ENCODE assay signal across 10 cellular contexts in genomic region chr12:96989916-96990315, GRCh38.
A peak's percentile ranks its signal among the peaks of the same experiment; 100 is the strongest.
DNase-seq lines count a peak whose midpoint lies in the region; ATAC-seq, FAIRE-seq and TF ChIP-seq lines count a peak whose summit lies in the region.
"Had no signal": no experiment of that assay in that cellular context is flagged by ENCODE, and none has a peak within 500 bp of the region (broad histone marks: within the 10 kb centered on the region; RNA-seq: fewer than 3 reads in every experiment).

No MANE protein-coding gene starts in this region.

- peak; percentile 34 for TF ChIP-seq CTCF in kidney epithelial cell (IDR thresholded peaks at IDR 0.05; ENCODE audit: insufficient read depth, low read length, poor library complexity, severe bottlenecking)

- intact Hi-C loops in aorta (cut with DNase I): loop anchor here (2.0 to 10.0 kb wide), 4 partner anchors 317 to 1385 kb away; no protein-coding TSS in a partner anchor

- ATAC-seq in aorta (ENCODE audit: low FRiP score): no peak

- H3K4me1 ChIP-seq in effector memory CD4-positive, alpha-beta T cell (ENCODE audit: control insufficient read depth, insufficient read depth, low read length, poor library complexity, severe bottlenecking): peaks cover 7% of the 10 kb centered on the region
- no peaks in the 10 kb centered on the region for H3K4me1 ChIP-seq in aorta (ENCODE audit: control insufficient read depth in 1 of 2, insufficient read depth in 2 of 2, low read length in 2 of 2)

- H3K36me3 ChIP-seq in kidney epithelial cell (ENCODE audit: control insufficient read depth, insufficient read depth, low read length) (no peaks in the 10 kb centered on the region), aorta (ENCODE audit: control insufficient read depth in 1 of 2, insufficient read depth in 2 of 2, low read length in 1 of 2) (no peaks in the 10 kb centered on the region)
- H3K36me3 ChIP-seq in effector memory CD4-positive, alpha-beta T cell (ENCODE audit: control insufficient read depth, insufficient read depth, low read length): no peaks in the 10 kb centered on the region

- H3K27me3 ChIP-seq in kidney epithelial cell (ENCODE audit: control insufficient read depth, insufficient read depth, low read length) (peaks cover 4% of the 10 kb centered on the region), aorta (ENCODE audit: control insufficient read depth in 1 of 2, insufficient read depth in 2 of 2, low read length in 1 of 2) (no peaks in the 10 kb centered on the region)
- peaks cover 2% of the 10 kb centered on the region for H3K27me3 ChIP-seq in effector memory CD4-positive, alpha-beta T cell (replicated peaks; ENCODE audit: control insufficient read depth, insufficient read depth, low read length, poor library complexity, severe bottlenecking)

- H3K27ac ChIP-seq in effector memory CD4-positive, alpha-beta T cell (ENCODE audit: insufficient read depth, low read length, poor library complexity, severe bottlenecking): no peak overlapping the region
- H3K27ac ChIP-seq in aorta (ENCODE audit: low read depth in 1 of 2, low read length in 2 of 2): no peak overlapping the region

- no peak for FAIRE-seq in HTR-8/SVneo (lab: Jason Lieb, UNC)
- FAIRE-seq: GM19239 had no signal

- no peaks in the 10 kb centered on the region for H3K9me3 ChIP-seq in effector memory CD4-positive, alpha-beta T cell (ENCODE audit: control insufficient read depth, low read length)
- H3K9me3 ChIP-seq in aorta (ENCODE audit: control insufficient read depth, low read length): no peaks in the 10 kb centered on the region

- H3K4me3 ChIP-seq in kidney epithelial cell (ENCODE audit: low read depth, low read length) (no peak overlapping the region), aorta (ENCODE audit: low read length in 2 of 2) (no peak overlapping the region)
- no peak overlapping the region for H3K4me3 ChIP-seq in effector memory CD4-positive, alpha-beta T cell (ENCODE audit: insufficient read depth, low read depth, low read length, poor library complexity, severe bottlenecking)

- 48 to 50% methylated on average over 5 of the region's 5 CpGs for WGBS in aorta, 2 donors

- DNase-seq in DMS 273 (lab: John Stamatoyannopoulos, UW; ENCODE audit: unreplicated experiment): peak; percentile 45
- no peak for DNase-seq in DMS 273 treated with DMSO at 0.1 percent for 48 hours (lab: John Stamatoyannopoulos, UW)
- peak; percentile 13 for DNase-seq in HTR-8/SVneo (ENCODE audit: insufficient read length, low spot score)
- DNase-seq in SK-N-DZ (ENCODE audit: low spot score): peak; percentile 23
- DNase-seq in kidney epithelial cell (ENCODE audit: low read depth): no peak
- DNase-seq in effector memory CD4-positive, alpha-beta T cell: no peak
- DNase-seq in activated CD8-positive, alpha-beta memory T cell treated with anti-CD3 and anti-CD28 coated beads, Interleukin-2, amount 50 U/mL, for 48 hours: no peak
- no peak for DNase-seq in aorta
- DNase-seq: 8988T had no signal

Comparison
In these comparisons a context has a peak if more than half of its experiments do, and no peak if none do; other contexts are left out.
1. DNase-seq: peak in DMS 273 (single experiment), HTR-8/SVneo (single experiment) and SK-N-DZ (single experiment); none in DMS 273 treated with DMSO at 0.1 percent for 48 hours (single experiment), kidney epithelial cell (single experiment), effector memory CD4-positive, alpha-beta T cell (0 of 3), activated CD8-positive, alpha-beta memory T cell treated with anti-CD3 and anti-CD28 coated beads, Interleukin-2, amount 50 U/mL, for 48 hours (single experiment) and aorta (0 of 2).